In genomic region chr4:23232987-23233386, GRCh38 we compare ENCODE assay signal across 21 cellular contexts.
DNase-seq lines count a peak whose midpoint lies in the region; ATAC-seq and TF ChIP-seq lines count a peak whose summit lies in the region.
"Had no signal": no experiment of that assay in that cellular context is flagged by ENCODE, and none has a peak within 500 bp of the region (broad histone marks: within the 10 kb centered on the region; RNA-seq: fewer than 3 reads in every experiment).

No MANE protein-coding gene starts in this region.

- H3K79me2 ChIP-seq in GM23248 (ENCODE audit: insufficient read depth) (no peaks in the 10 kb centered on the region), PC-3 (ENCODE audit: low read length) (no peaks in the 10 kb centered on the region), mammary epithelial cell (ENCODE audit: insufficient read depth, low read length) (no peaks in the 10 kb centered on the region)

- H3K4me2 ChIP-seq in GM23248 (ENCODE audit: unreplicated experiment) = no peak overlapping the region
- no peak overlapping the region for H3K4me2 ChIP-seq in PC-3 (ENCODE audit: low read length)
- no peak overlapping the region for H3K4me2 ChIP-seq in mammary epithelial cell (ENCODE audit: insufficient read depth, low read depth, low read length)
- H3K4me2 ChIP-seq in mesenchymal stem cell (ENCODE audit: low read length, poor library complexity, severe bottlenecking) = no peak overlapping the region
- H3K4me2 ChIP-seq: PC-9, SK-N-SH had no signal

- H2AK5ac ChIP-seq in mesenchymal stem cell (ENCODE audit: low read length, severe bottlenecking) = no peak overlapping the region

- dilution Hi-C loops in mammary epithelial cell (cut with HindIII; ENCODE audit: low sequenced_read_pairs) = no loop called here

- no peak overlapping the region for H3K18ac ChIP-seq in mesenchymal stem cell (ENCODE audit: low read depth in 1 of 2, low read length in 2 of 2)

- no peak overlapping the region for H2BK15ac ChIP-seq in mesenchymal stem cell (ENCODE audit: low read depth, poor library complexity, severe bottlenecking)

- H3K27ac ChIP-seq in GM23248 = no peak overlapping the region
- H3K27ac ChIP-seq in PC-3 (ENCODE audit: low read length) = no peak overlapping the region
- no peak overlapping the region for H3K27ac ChIP-seq in mammary epithelial cell (ENCODE audit: insufficient read depth, low read depth, low read length)
- no peak overlapping the region for H3K27ac ChIP-seq in foreskin keratinocyte
- no peak overlapping the region for H3K27ac ChIP-seq in mesenchymal stem cell (ENCODE audit: low read length, poor library complexity, severe bottlenecking)
- H3K27ac ChIP-seq: PC-9 had no signal

- BruUV-seq in PC-3 (replicated peaks; lab: Mats Ljungman, UMichigan) (no TSS peak), mammary epithelial cell (replicated peaks; lab: Mats Ljungman, UMichigan) (no TSS peak)

- no peak overlapping the region for H3K4me3 ChIP-seq in GM23248
- H3K4me3 ChIP-seq in PC-3 (ENCODE audit: low read length) = no peak overlapping the region
- no peak overlapping the region for H3K4me3 ChIP-seq in mammary epithelial cell (replicated peaks in 1 of 3; ENCODE audit: insufficient read depth in 1 of 3, low read depth in 2 of 3, low read length in 3 of 3)
- H3K4me3 ChIP-seq in mesenchymal stem cell (ENCODE audit: insufficient read depth in 1 of 2, low read depth in 1 of 2, low read length in 2 of 2) = no peak overlapping the region
- H3K4me3 ChIP-seq: PC-9 had no signal

- H2BK12ac ChIP-seq in mesenchymal stem cell (ENCODE audit: low read length in 2 of 2) = no peak overlapping the region

- no peak overlapping the region for H4K8ac ChIP-seq in mesenchymal stem cell (ENCODE audit: low read length)

- H3K4me3 Mint-ChIP-seq in natural killer cell = no peak overlapping the region
- H3K4me3 Mint-ChIP-seq in endothelial cell (ENCODE audit: unreplicated experiment) = no peak overlapping the region
- H3K4me3 Mint-ChIP-seq: CD8-positive, alpha-beta T cell; HFFc6 had no signal

- peaks cover 9% of the 10 kb centered on the region for H3K36me3 Mint-ChIP-seq in natural killer cell
- H3K36me3 Mint-ChIP-seq in endothelial cell (ENCODE audit: low read depth, unreplicated experiment) = no peaks in the 10 kb centered on the region
- H3K36me3 Mint-ChIP-seq: CD8-positive, alpha-beta T cell had no signal

- CTCF ChIA-PET in PC-3 (lab: Charles Lee) = interaction anchor here (1.0 kb wide), 1 partner anchor 336 kb away, joined by 3 read pairs; no protein-coding TSS in a partner anchor
- CTCF ChIA-PET in mammary epithelial cell (lab: Charles Lee; ENCODE audit: low non-redundant PET) = no interaction called here

- POLR2A ChIA-PET in PC-3 (lab: Charles Lee; ENCODE audit: unreplicated experiment) = no interaction called here

- no peak overlapping the region for H3K9ac ChIP-seq in GM23248
- H3K9ac ChIP-seq in PC-3 (ENCODE audit: low read length) = no peak overlapping the region
- no peak overlapping the region for H3K9ac ChIP-seq in mammary epithelial cell (ENCODE audit: insufficient read depth, low read length)
- H3K9ac ChIP-seq in mesenchymal stem cell (ENCODE audit: low read length) = no peak overlapping the region
- H3K9ac ChIP-seq: SK-N-SH had no signal

- H3K9me3 Mint-ChIP-seq in natural killer cell = peaks cover 5 to 7% of the 10 kb centered on the region in 2 donors
- no peaks in the 10 kb centered on the region for H3K9me3 Mint-ChIP-seq in endothelial cell (ENCODE audit: unreplicated experiment)
- H3K9me3 Mint-ChIP-seq: CD8-positive, alpha-beta T cell had no signal

- peak; percentile 0 for DNase-seq in GM23248
- DNase-seq in PC-3 = peak; percentile 39
- peak; percentile 1 for DNase-seq in mammary epithelial cell
- DNase-seq in foreskin keratinocyte = peak; percentile 61 to 78
- DNase-seq in natural killer cell = no peak
- no peak for DNase-seq in NOMO-1 treated with DMSO at 0.1 percent for 48 hours (lab: John Stamatoyannopoulos, UW; ENCODE audit: unreplicated experiment)
- no peak for DNase-seq in endothelial cell (ENCODE audit: low spot score)
- no peak for DNase-seq in mesenchymal stem cell
- DNase-seq: Calu3; CD8-positive, alpha-beta T cell; EL; HFFc6; KBM-7; NCI-H1417 treated with DMSO at 0.1 percent for 48 hours; NCI-H187 treated with DMSO at 0.1 percent for 48 hours; NCI-H2227 treated with DMSO at 0.1 percent for 48 hours; NCI-H524 treated with DMSO at 0.1 percent for 48 hours; PC-9; Right ventricle myocardium superior; SK-N-SH had no signal

- H3K23ac ChIP-seq in mesenchymal stem cell (ENCODE audit: low read length in 2 of 2) = no peak overlapping the region

- H4K91ac ChIP-seq in mesenchymal stem cell (ENCODE audit: low read length) = no peak overlapping the region

- H3K4me1 Mint-ChIP-seq in natural killer cell (no peaks in the 10 kb centered on the region), endothelial cell (ENCODE audit: unreplicated experiment) (peaks cover 7% of the 10 kb centered on the region)

- H3K27ac Mint-ChIP-seq in natural killer cell (no peak overlapping the region), endothelial cell (ENCODE audit: unreplicated experiment) (no peak overlapping the region)
- H3K27ac Mint-ChIP-seq: CD8-positive, alpha-beta T cell; HFFc6 had no signal

- ATAC-seq in PC-3 (no peak), foreskin keratinocyte (peak; percentile 90), natural killer cell (no peak)
- ATAC-seq: CD8-positive, alpha-beta T cell; HepG2 had no signal

- no peaks in the 10 kb centered on the region for H3K27me3 ChIP-seq in GM23248 (replicated peaks; ENCODE audit: insufficient read depth)
- no peaks in the 10 kb centered on the region for H3K27me3 ChIP-seq in PC-3 (ENCODE audit: low read length)
- H3K27me3 ChIP-seq in mammary epithelial cell (ENCODE audit: insufficient read depth, low read length) = no peaks in the 10 kb centered on the region
- H3K27me3 ChIP-seq in foreskin keratinocyte = no peaks in the 10 kb centered on the region
- H3K27me3 ChIP-seq in mesenchymal stem cell (ENCODE audit: control insufficient read depth in 1 of 2, insufficient read depth in 1 of 2, low read length in 2 of 2) = no peaks in the 10 kb centered on the region

- H3K9me3 ChIP-seq in GM23248 (ENCODE audit: low read depth) (no peaks in the 10 kb centered on the region), PC-3 (ENCODE audit: low read length) (no peaks in the 10 kb centered on the region), mammary epithelial cell (replicated peaks; ENCODE audit: insufficient read depth, low read length) (no peaks in the 10 kb centered on the region), mesenchymal stem cell (ENCODE audit: control insufficient read depth, low read length) (no peaks in the 10 kb centered on the region)
- H3K9me3 ChIP-seq: SK-N-SH had no signal

- no peaks in the 10 kb centered on the region for H3K36me3 ChIP-seq in GM23248 (ENCODE audit: low read depth)
- H3K36me3 ChIP-seq in PC-3 (ENCODE audit: low read depth, low read length) = no peaks in the 10 kb centered on the region
- H3K36me3 ChIP-seq in mammary epithelial cell (ENCODE audit: insufficient read depth, low read length) = no peaks in the 10 kb centered on the region
- H3K36me3 ChIP-seq in mesenchymal stem cell (ENCODE audit: control insufficient read depth in 1 of 2, insufficient read depth in 2 of 2, low read depth in 1 of 2, low read length in 2 of 2) = no peaks in the 10 kb centered on the region

- H3F3A ChIP-seq in GM23248 (ENCODE audit: insufficient read depth) (no peaks in the 10 kb centered on the region), PC-3 (ENCODE audit: low read length, unreplicated experiment) (no peaks in the 10 kb centered on the region)

- H2BK5ac ChIP-seq in mesenchymal stem cell (ENCODE audit: low read depth, low read length, poor library complexity, severe bottlenecking) = no peak overlapping the region

- H2BK120ac ChIP-seq in mesenchymal stem cell (ENCODE audit: low read depth, low read length) = no peak overlapping the region

- TF ChIP-seq CTCF in PC-3 (conservative IDR thresholded peaks at IDR 0.05; ENCODE audit: low read depth, low read length) (no peak), mammary epithelial cell (conservative IDR thresholded peaks at IDR 0.05 in 1 of 2, IDR thresholded peaks at IDR 0.05 in 1 of 2; ENCODE audit: extremely low read depth in 1 of 2, insufficient read depth in 1 of 2, low read depth in 1 of 2, low read length in 2 of 2) (no peak), foreskin keratinocyte (conservative IDR thresholded peaks at IDR 0.05) (no peak), natural killer cell (IDR thresholded peaks at IDR 0.05) (no peak), endothelial cell (IDR thresholded peaks at IDR 0.05; ENCODE audit: unreplicated experiment) (no peak)

- H2AFZ ChIP-seq in GM23248 (no peak overlapping the region), PC-3 (ENCODE audit: low read length) (no peak overlapping the region), mammary epithelial cell (ENCODE audit: low read depth, low read length) (no peak overlapping the region), mesenchymal stem cell (ENCODE audit: low read depth, low read length) (no peak overlapping the region)
- H2AFZ ChIP-seq: PC-9 had no signal

- H4K20me1 ChIP-seq in GM23248 (ENCODE audit: insufficient read depth) (no peaks in the 10 kb centered on the region), PC-3 (ENCODE audit: low read length) (no peaks in the 10 kb centered on the region), mammary epithelial cell (ENCODE audit: insufficient read depth, low read length) (no peaks in the 10 kb centered on the region)

- intact Hi-C loops in PC-3 (cut with micrococcal nuclease) = no loop called here
- intact Hi-C loops in mammary epithelial cell (cut with micrococcal nuclease) = no loop called here
- intact Hi-C loops in natural killer cell (cut with micrococcal nuclease) = no loop called here

- no peaks in the 10 kb centered on the region for H3K79me1 ChIP-seq in mesenchymal stem cell (replicated peaks; ENCODE audit: low read length, poor library complexity, severe bottlenecking)

- 31 to 38% methylated on average over 2 of the region's 2 CpGs for WGBS in GM23248 (ENCODE audit: low coverage in 1 of 2, low lambda C conversion rate in 2 of 2, missing lambda C conversion rate in 2 of 2), 2 experiments
- 20% methylated on average over 2 of the region's 2 CpGs for WGBS in mammary epithelial cell (ENCODE audit: low coverage, missing lambda C conversion rate)
- no CpG with 5 or more reads among the region's 2 CpGs for WGBS in mesenchymal stem cell

- in situ Hi-C loops in GM23248 (cut with MboI) (no loop called here), mammary epithelial cell (cut with MboI; ENCODE audit: low sequenced_read_pairs in 2 of 2) (no loop called here)

- no peaks in the 10 kb centered on the region for H3K27me3 Mint-ChIP-seq in natural killer cell (ENCODE audit: low read depth in 2 of 2)
- H3K27me3 Mint-ChIP-seq in endothelial cell (ENCODE audit: unreplicated experiment) = no peaks in the 10 kb centered on the region

- H3K14ac ChIP-seq in mesenchymal stem cell (ENCODE audit: low read length in 2 of 2) = no peak overlapping the region

- H3K9me2 ChIP-seq in GM23248 (ENCODE audit: insufficient read depth) (no peaks in the 10 kb centered on the region), PC-3 (replicated peaks; ENCODE audit: low read length) (no peaks in the 10 kb centered on the region)
- H3K9me2 ChIP-seq: SK-N-SH had no signal

- no peaks in the 10 kb centered on the region for H3K4me1 ChIP-seq in GM23248 (ENCODE audit: insufficient read depth)
- no peaks in the 10 kb centered on the region for H3K4me1 ChIP-seq in PC-3 (ENCODE audit: insufficient read depth, low read length)
- H3K4me1 ChIP-seq in mammary epithelial cell (ENCODE audit: insufficient read depth, low read length) = no peaks in the 10 kb centered on the region
- H3K4me1 ChIP-seq in foreskin keratinocyte = peaks cover 15% of the 10 kb centered on the region
- H3K4me1 ChIP-seq in mesenchymal stem cell (ENCODE audit: control insufficient read depth, insufficient read depth, low read depth, low read length) = no peaks in the 10 kb centered on the region

- H3K4ac ChIP-seq in mesenchymal stem cell (ENCODE audit: low read depth in 1 of 2, low read length in 2 of 2) = no peak overlapping the region

Comparison
In these comparisons a context has a peak if more than half of its experiments do, and no peak if none do; other contexts are left out.
1. DNase-seq: peak in GM23248 (single experiment), PC-3 (single experiment), mammary epithelial cell (single experiment) and foreskin keratinocyte (2 of 2); none in natural killer cell (single experiment), NOMO-1 treated with DMSO at 0.1 percent for 48 hours (single experiment), endothelial cell (single experiment) and mesenchymal stem cell (single experiment).